Comparison of ENCODE assay signal across 18 cellular contexts in the genomic region with DNA sequence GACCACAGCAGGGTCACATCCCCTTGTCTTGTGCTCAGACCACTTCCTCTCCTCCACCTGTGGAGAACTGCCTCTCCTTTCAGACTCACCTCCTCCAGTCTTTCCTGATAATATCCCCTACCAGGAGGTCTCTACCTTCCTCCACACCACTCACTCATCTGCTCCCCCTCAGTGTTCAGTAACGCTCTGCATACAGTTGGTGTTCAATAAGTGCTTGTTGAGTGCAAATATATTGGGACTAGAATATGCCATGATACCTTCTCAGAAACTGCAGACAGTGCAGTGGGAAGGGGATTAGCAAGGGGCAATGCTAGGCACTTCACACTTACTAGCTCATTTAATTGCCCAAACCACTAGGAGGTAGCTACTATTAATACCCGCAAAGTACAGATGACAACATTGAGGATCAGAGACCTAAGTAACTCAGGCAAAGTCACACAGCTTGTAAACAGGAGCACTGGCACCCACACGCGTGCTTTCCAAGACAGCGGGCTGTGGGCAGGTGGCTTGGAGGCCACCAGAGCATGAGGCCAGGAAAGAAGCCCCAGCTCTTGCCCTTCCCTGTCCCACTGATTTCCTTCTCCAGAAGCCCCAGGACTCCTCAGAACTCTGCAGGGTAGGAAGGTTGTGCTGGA. TPM values are rescaled to one million over a fixed set of nuclear protein-coding genes. Genes with fewer than 3 reads are reported as not detected.
DNase-seq lines count a peak whose midpoint lies in the region; ATAC-seq and TF ChIP-seq lines count a peak whose summit lies in the region.
"Had no signal": no experiment of that assay in that cellular context is flagged by ENCODE, and none has a peak within 500 bp of the region (broad histone marks: within the 10 kb centered on the region; RNA-seq: fewer than 3 reads in every experiment).

No MANE protein-coding gene starts in this region.

- H3K27ac Mint-ChIP-seq in natural killer cell (peak overlapping the region; percentile 69 to 78), memory B cell (peak overlapping the region; percentile 77)
- no peak overlapping the region for H3K27ac Mint-ChIP-seq in natural killer cell treated with Interleukin-12 subunit alpha and Interleukin-12 subunit beta and Interleukin-15 and Interleukin-18, amount 100 ng/mL, for 72 hours
- H3K27ac Mint-ChIP-seq in activated T-helper 1 cell treated with anti-CD3 and anti-CD28 coated beads, Interleukin-12 subunit alpha, Interleukin-12 subunit beta, Interleukin-2, Interleukin-4 antibody, amounts not matched to agents 30 ng/mL and 10 ng/mL and 1 ng/mL, durations not matched to agents 14 hours and 24 hours and 36 hours, result peak overlapping the region; percentile 53

- H3K4me1 Mint-ChIP-seq in natural killer cell (peaks cover 24 to 46% of the 10 kb centered on the region in 2 donors), memory B cell (peaks cover 21% of the 10 kb centered on the region)
- peaks cover 21 to 32% of the 10 kb centered on the region in 2 donors for H3K4me1 Mint-ChIP-seq in natural killer cell treated with Interleukin-12 subunit alpha and Interleukin-12 subunit beta and Interleukin-15 and Interleukin-18, amount 100 ng/mL, for 72 hours (ENCODE audit: low read depth in 2 of 2)
- peaks cover 34% of the 10 kb centered on the region for H3K4me1 Mint-ChIP-seq in activated T-helper 1 cell treated with anti-CD3 and anti-CD28 coated beads, Interleukin-12 subunit alpha, Interleukin-12 subunit beta, Interleukin-2, Interleukin-4 antibody, amounts not matched to agents 30 ng/mL and 10 ng/mL and 1 ng/mL, durations not matched to agents 14 hours and 24 hours and 36 hours (ENCODE audit: low read depth)

- no peaks in the 10 kb centered on the region for H3K27me3 Mint-ChIP-seq in natural killer cell (ENCODE audit: low read depth in 2 of 2)
- H3K27me3 Mint-ChIP-seq in natural killer cell treated with Interleukin-12 subunit alpha and Interleukin-12 subunit beta and Interleukin-15 and Interleukin-18, amount 100 ng/mL, for 72 hours, result peaks cover 0 to 5% of the 10 kb centered on the region in 2 donors
- H3K27me3 Mint-ChIP-seq in activated T-helper 1 cell treated with anti-CD3 and anti-CD28 coated beads, Interleukin-12 subunit alpha, Interleukin-12 subunit beta, Interleukin-2, Interleukin-4 antibody, amounts not matched to agents 30 ng/mL and 10 ng/mL and 1 ng/mL, durations not matched to agents 14 hours and 24 hours and 36 hours (ENCODE audit: insufficient read depth), result peaks cover 12% of the 10 kb centered on the region
- peaks cover 2% of the 10 kb centered on the region for H3K27me3 Mint-ChIP-seq in memory B cell

- H3K36me3 Mint-ChIP-seq in natural killer cell (no peaks in the 10 kb centered on the region), memory B cell (peaks cover 9% of the 10 kb centered on the region)
- no peaks in the 10 kb centered on the region for H3K36me3 Mint-ChIP-seq in natural killer cell treated with Interleukin-12 subunit alpha and Interleukin-12 subunit beta and Interleukin-15 and Interleukin-18, amount 100 ng/mL, for 72 hours
- peaks cover 11% of the 10 kb centered on the region for H3K36me3 Mint-ChIP-seq in activated T-helper 1 cell treated with anti-CD3 and anti-CD28 coated beads, Interleukin-12 subunit alpha, Interleukin-12 subunit beta, Interleukin-2, Interleukin-4 antibody, amounts not matched to agents 30 ng/mL and 10 ng/mL and 1 ng/mL, durations not matched to agents 14 hours and 24 hours and 36 hours (ENCODE audit: low read depth)

- intact Hi-C loops in natural killer cell (cut with micrococcal nuclease), result loop anchor here (2.0 to 5.0 kb wide), 2 partner anchors 98 to 495 kb away; no protein-coding TSS in a partner anchor
- intact Hi-C loops in activated T-helper 1 cell treated with anti-CD3 and anti-CD28 coated beads, Interleukin-12 subunit alpha, Interleukin-12 subunit beta, Interleukin-2, Interleukin-4 antibody, amounts not matched to agents 30 ng/mL and 10 ng/mL and 1 ng/mL, durations not matched to agents 14 hours and 24 hours and 36 hours (cut with micrococcal nuclease), result no loop called here

- ATAC-seq in natural killer cell (no peak), memory B cell (ENCODE audit: low read depth) (no peak), HG03520 (IDR thresholded peaks at IDR 0.05; ENCODE audit: unreplicated experiment) (no peak), HG02763 (IDR thresholded peaks at IDR 0.05; ENCODE audit: unreplicated experiment) (no peak)
- no peak for ATAC-seq in natural killer cell treated with Interleukin-12 subunit alpha and Interleukin-12 subunit beta and Interleukin-15 and Interleukin-18, amount 100 ng/mL, for 72 hours

- TF ChIP-seq CTCF in natural killer cell (IDR thresholded peaks at IDR 0.05), result no peak

- no peak for DNase-seq in natural killer cell
- DNase-seq in natural killer cell treated with Interleukin-12 subunit alpha and Interleukin-12 subunit beta and Interleukin-15 and Interleukin-18, amount 100 ng/mL, for 72 hours (ENCODE audit: low spot score), result no peak
- DNase-seq in activated T-helper 1 cell treated with anti-CD3 and anti-CD28 coated beads, Interleukin-12 subunit alpha, Interleukin-12 subunit beta, Interleukin-2, Interleukin-4 antibody, amounts not matched to agents 30 ng/mL and 10 ng/mL and 1 ng/mL, durations not matched to agents 14 hours and 24 hours and 36 hours (ENCODE audit: low spot score), result no peak
- DNase-seq in memory B cell (ENCODE audit: low spot score in 2 of 2), result no peak
- DNase-seq in cortex of kidney (lab: John Stamatoyannopoulos, UW), result no peak
- no peak for DNase-seq in NCI-H2171 treated with DMSO at 0.1 percent for 48 hours (lab: John Stamatoyannopoulos, UW)
- DNase-seq: ACHN, AML-193, EL, Kasumi-1, MM.1S, NCI-H1105 treated with DMSO at 0.1 percent for 48 hours, NCI-H187 treated with DMSO at 0.1 percent for 48 hours, NCI-H446 treated with DMSO at 0.1 percent for 48 hours, NCI-H748 treated with DMSO at 0.1 percent for 48 hours, SJCRH30 had no signal

- no peak overlapping the region for H3K4me3 Mint-ChIP-seq in natural killer cell
- no peak overlapping the region for H3K4me3 Mint-ChIP-seq in natural killer cell treated with Interleukin-12 subunit alpha and Interleukin-12 subunit beta and Interleukin-15 and Interleukin-18, amount 100 ng/mL, for 72 hours
- no peak overlapping the region for H3K4me3 Mint-ChIP-seq in activated T-helper 1 cell treated with anti-CD3 and anti-CD28 coated beads, Interleukin-12 subunit alpha, Interleukin-12 subunit beta, Interleukin-2, Interleukin-4 antibody, amounts not matched to agents 30 ng/mL and 10 ng/mL and 1 ng/mL, durations not matched to agents 14 hours and 24 hours and 36 hours
- H3K4me3 Mint-ChIP-seq in memory B cell, result no peak overlapping the region

- H3K9me3 Mint-ChIP-seq in natural killer cell, result no peaks in the 10 kb centered on the region
- H3K9me3 Mint-ChIP-seq in natural killer cell treated with Interleukin-12 subunit alpha and Interleukin-12 subunit beta and Interleukin-15 and Interleukin-18, amount 100 ng/mL, for 72 hours, result no peaks in the 10 kb centered on the region
- no peaks in the 10 kb centered on the region for H3K9me3 Mint-ChIP-seq in activated T-helper 1 cell treated with anti-CD3 and anti-CD28 coated beads, Interleukin-12 subunit alpha, Interleukin-12 subunit beta, Interleukin-2, Interleukin-4 antibody, amounts not matched to agents 30 ng/mL and 10 ng/mL and 1 ng/mL, durations not matched to agents 14 hours and 24 hours and 36 hours
- H3K9me3 Mint-ChIP-seq in memory B cell, result no peaks in the 10 kb centered on the region

RNA-seq across cellular contexts. Expression of gene PDE2A, which starts 8.1 kb away (rescaled TPM):
- 10 to 100 TPM in 1 of 3 donors, 1 to 10 TPM in 2; 8.7 to 11.9 (median 9.0) TPM for total RNA-seq in natural killer cell
- 1 to 10 TPM; 2.5 to 7.7 TPM for total RNA-seq in natural killer cell treated with Interleukin-12 subunit alpha and Interleukin-12 subunit beta and Interleukin-15 and Interleukin-18, amount 100 ng/mL, for 72 hours
- 0.57 and 0.64 TPM in 2 replicates for total RNA-seq in activated T-helper 1 cell treated with anti-CD3 and anti-CD28 coated beads, Interleukin-12 subunit alpha, Interleukin-12 subunit beta, Interleukin-2, Interleukin-4 antibody, amounts not matched to agents 30 ng/mL and 10 ng/mL and 1 ng/mL, durations not matched to agents 14 hours and 24 hours and 36 hours

Comparison
In these comparisons a context has a peak if more than half of its experiments do, and no peak if none do; other contexts are left out.
1. H3K27ac Mint-ChIP-seq: peak in natural killer cell (2 of 2), activated T-helper 1 cell treated with anti-CD3 and anti-CD28 coated beads, Interleukin-12 subunit alpha, Interleukin-12 subunit beta, Interleukin-2, Interleukin-4 antibody, amounts not matched to agents 30 ng/mL and 10 ng/mL and 1 ng/mL, durations not matched to agents 14 hours and 24 hours and 36 hours (single experiment) and memory B cell (single experiment); none in natural killer cell treated with Interleukin-12 subunit alpha and Interleukin-12 subunit beta and Interleukin-15 and Interleukin-18, amount 100 ng/mL, for 72 hours (0 of 2).